In the genomic region with DNA sequence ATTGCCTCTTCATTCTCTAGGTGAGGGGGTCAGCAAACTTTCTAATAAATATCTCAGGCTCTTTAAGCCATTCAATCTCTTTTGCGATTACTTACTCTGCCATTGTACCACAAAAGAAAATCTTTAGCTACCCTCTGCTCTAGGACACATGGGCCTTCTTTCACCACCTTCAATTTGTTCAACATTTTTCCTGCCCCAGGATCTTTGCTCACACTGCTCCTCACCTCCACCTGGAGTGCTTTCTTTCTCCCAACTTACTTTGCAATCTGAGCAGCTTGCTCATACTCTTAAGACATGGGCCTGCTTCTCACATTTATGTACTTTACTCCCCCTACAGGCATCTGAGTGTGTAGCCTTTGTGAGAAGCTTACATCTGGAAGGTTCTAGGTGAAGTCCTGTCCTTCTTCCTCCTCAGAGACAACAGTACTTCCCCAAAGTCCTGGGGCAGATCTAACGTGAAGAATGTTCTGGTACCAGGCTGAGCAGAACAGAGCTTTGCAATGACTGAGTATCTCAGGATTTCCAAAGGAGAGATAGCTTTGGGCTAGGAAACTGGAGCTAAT, we compare ENCODE assay signal across 1 cellular context.
TF ChIP-seq lines count a peak whose summit lies in the region.

No MANE protein-coding gene starts in this region.

TF ChIP-seq in GM12878, 131 proteins besides CTCF, POLR2A, EP300 and RAD21 (continued from another document):
- TF ChIP-seq E4F1 (IDR thresholded peaks at IDR 0.05; ENCODE audit: borderline replicate concordance, partially characterized antibody) (no peak), HDAC6 (IDR thresholded peaks at IDR 0.05; ENCODE audit: unreplicated experiment) (no peak), SMC3 (IDR thresholded peaks at IDR 0.05; ENCODE audit: borderline replicate concordance, low read length) (peak; percentile 33; the same call in 1 of the 2 replicates)
